In genomic region chr2:69483696-69484095, GRCh38 we compare ENCODE assay signal across 18 cellular contexts. TPM values are rescaled to one million over a fixed set of nuclear protein-coding genes. Genes with fewer than 3 reads are reported as not detected.
A peak's percentile ranks its signal among the peaks of the same experiment; 100 is the strongest.
DNase-seq lines count a peak whose midpoint lies in the region; ATAC-seq, FAIRE-seq and TF ChIP-seq lines count a peak whose summit lies in the region.
"Had no signal": no experiment of that assay in that cellular context is flagged by ENCODE, and none has a peak within 500 bp of the region (broad histone marks: within the 10 kb centered on the region; RNA-seq: fewer than 3 reads in every experiment).

No MANE protein-coding gene starts in this region.

- no peak overlapping the region for H3K27ac ChIP-seq in CD4-positive, alpha-beta T cell (ENCODE audit: low read depth, low read length)
- no peak overlapping the region for H3K27ac ChIP-seq in lung (ENCODE audit: low read depth in 1 of 2, low read length in 1 of 2)
- no peak overlapping the region for H3K27ac ChIP-seq in mesendoderm (ENCODE audit: low read depth, low read length)

- H3K9ac ChIP-seq in mesendoderm (ENCODE audit: low read length): no peak overlapping the region
- H3K9ac ChIP-seq: SK-N-SH had no signal

- intact Hi-C loops in CD4-positive, alpha-beta T cell (cut with DNase I, micrococcal nuclease): no loop called here

- no peak overlapping the region for H3K4me3 ChIP-seq in lung
- no peak overlapping the region for H3K4me3 ChIP-seq in mesendoderm (ENCODE audit: low read length)

- no peaks in the 10 kb centered on the region for H3K4me1 ChIP-seq in lung (ENCODE audit: control insufficient read depth in 2 of 2, insufficient read depth in 2 of 2, low read length in 2 of 2)
- H3K4me1 ChIP-seq in mesendoderm (ENCODE audit: control insufficient read depth, low read depth, low read length): no peaks in the 10 kb centered on the region

- H3K4me3 Mint-ChIP-seq in CD4-positive, alpha-beta T cell: no peak overlapping the region
- H3K4me3 Mint-ChIP-seq: B cell; dendritic cell treated with granulocyte-macrophage colony-stimulating factor and Interleukin-4, amounts not matched to agents 40 ng/mL and 50 ng/mL, for 4 days; stimulated activated memory B cell treated with anti-CD40 and anti-IgM and Interleukin-4, amounts not matched to agents 10 μg/mL and 1 μg/mL and 100 μg/mL, for 72 hours had no signal

- H3K79me2 ChIP-seq in mesendoderm (ENCODE audit: control insufficient read depth, insufficient read depth, low read length): no peaks in the 10 kb centered on the region

- H3K27ac Mint-ChIP-seq in CD4-positive, alpha-beta T cell: peak overlapping the region; percentile 43
- H3K27ac Mint-ChIP-seq: B cell; dendritic cell treated with granulocyte-macrophage colony-stimulating factor and Interleukin-4, amounts not matched to agents 40 ng/mL and 50 ng/mL, for 4 days; stimulated activated memory B cell treated with anti-CD40 and anti-IgM and Interleukin-4, amounts not matched to agents 10 μg/mL and 1 μg/mL and 100 μg/mL, for 72 hours had no signal

- no peak overlapping the region for H4K5ac ChIP-seq in mesendoderm (ENCODE audit: low read length)

- no peaks in the 10 kb centered on the region for H3K27me3 ChIP-seq in CD4-positive, alpha-beta T cell (ENCODE audit: control insufficient read depth, insufficient read depth, low read length)
- H3K27me3 ChIP-seq in lung (ENCODE audit: control insufficient read depth, insufficient read depth) (no peaks in the 10 kb centered on the region), mesendoderm (ENCODE audit: insufficient read depth, low read length, poor library complexity) (no peaks in the 10 kb centered on the region)

- H3K23ac ChIP-seq in mesendoderm (ENCODE audit: low read length): no peak overlapping the region

- no peak for TF ChIP-seq CTCF in CD4-positive, alpha-beta T cell (IDR thresholded peaks at IDR 0.05)
- TF ChIP-seq CTCF in lung (IDR thresholded peaks at IDR 0.05; ENCODE audit: control extremely low read depth, extremely low read depth): no peak

- H2BK5ac ChIP-seq in mesendoderm (ENCODE audit: low read length): no peak overlapping the region

- no peak overlapping the region for H2BK120ac ChIP-seq in mesendoderm (ENCODE audit: low read depth, low read length)

- no peaks in the 10 kb centered on the region for H3K9me3 ChIP-seq in CD4-positive, alpha-beta T cell (ENCODE audit: control insufficient read depth, low read length)
- H3K9me3 ChIP-seq in lung (ENCODE audit: control insufficient read depth in 2 of 2, insufficient read depth in 1 of 2, low read length in 1 of 2): no peaks in the 10 kb centered on the region
- H3K9me3 ChIP-seq: SK-N-SH had no signal

- POLR2A ChIA-PET in CD4-positive, alpha-beta T cell (lab: Charles Lee): no interaction called here

- H3K36me3 Mint-ChIP-seq in CD4-positive, alpha-beta T cell (ENCODE audit: low read depth): peaks cover 87% of the 10 kb centered on the region

- DNase-seq in CD4-positive, alpha-beta T cell: no peak
- DNase-seq in NCI-H1092 treated with DMSO at 0.1 percent for 48 hours (lab: John Stamatoyannopoulos, UW) (peak; percentile 66), RCC 7860 (ENCODE audit: low spot score) (peak; percentile 68), lung (ENCODE audit: low spot score) (no peak), islet precursor cell (no peak), mesendoderm (no peak)
- no peak for DNase-seq in effector CD4-positive, alpha-beta T cell
- DNase-seq: activated CD4-positive, CD25-positive, alpha-beta regulatory T cell; activated T-cell treated with anti-CD3 and anti-CD28 coated beads for 4 hours; GF-D8; NK-92 treated with Interleukin-12 subunit alpha and Interleukin-12 subunit beta, amount 100 ng/mL, for 24 hours; retina; SK-N-SH; stimulated activated CD4-positive, alpha-beta T cell treated with anti-CD3 and anti-CD28 coated beads, Interleukin-2, amount 100 ng/mL, for 48 hours had no signal

- H3K18ac ChIP-seq in mesendoderm (ENCODE audit: low read length): no peak overlapping the region

- FAIRE-seq in RCC 7860 (lab: Jason Lieb, UNC): peak; percentile 91

- no peak overlapping the region for H2BK15ac ChIP-seq in mesendoderm (replicated peaks; ENCODE audit: low read depth)

- H3K4me2 ChIP-seq in mesendoderm (ENCODE audit: low read length): no peak overlapping the region
- H3K4me2 ChIP-seq: SK-N-SH had no signal

- no peaks in the 10 kb centered on the region for H3K9me3 Mint-ChIP-seq in CD4-positive, alpha-beta T cell
- H3K9me3 Mint-ChIP-seq: dendritic cell treated with granulocyte-macrophage colony-stimulating factor and Interleukin-4, amounts not matched to agents 40 ng/mL and 50 ng/mL, for 4 days; stimulated activated memory B cell treated with anti-CD40 and anti-IgM and Interleukin-4, amounts not matched to agents 10 μg/mL and 1 μg/mL and 100 μg/mL, for 72 hours had no signal

- no peak overlapping the region for H3K4ac ChIP-seq in mesendoderm (ENCODE audit: low read depth, low read length)

- H2AK5ac ChIP-seq in mesendoderm (ENCODE audit: low read length): no peak overlapping the region

- no peak overlapping the region for H3K56ac ChIP-seq in mesendoderm (ENCODE audit: low read length)

- no peak overlapping the region for H4K8ac ChIP-seq in mesendoderm (ENCODE audit: low read depth, low read length)

- H3K4me1 Mint-ChIP-seq in CD4-positive, alpha-beta T cell (ENCODE audit: low read depth): peaks cover 29% of the 10 kb centered on the region

- WGBS in lung, 2 donors: 54 to 78% methylated on average over 3 of the region's 3 CpGs
- no CpG with 5 or more reads among the region's 3 CpGs for WGBS in mesendoderm (ENCODE audit: extremely low coverage, insufficient coverage, low lambda C conversion rate)

- ATAC-seq in CD4-positive, alpha-beta T cell (ENCODE audit: poor library complexity): no peak
- peak; percentile 34 for ATAC-seq in lung (ENCODE audit: insufficient read depth, low FRiP score)
- ATAC-seq in GM21529 (IDR thresholded peaks at IDR 0.05; ENCODE audit: unreplicated experiment): no peak
- ATAC-seq: stimulated activated memory B cell treated with anti-CD40 and anti-IgM and Interleukin-4, amounts not matched to agents 10 μg/mL and 1 μg/mL and 100 μg/mL, for 72 hours had no signal

- CTCF ChIA-PET in CD4-positive, alpha-beta T cell (lab: Charles Lee): interaction anchor here (0.6 kb wide), 1 partner anchor 119 kb away, joined by 3 read pairs; no protein-coding TSS in a partner anchor

- H3K36me3 ChIP-seq in lung (ENCODE audit: control insufficient read depth in 2 of 2, insufficient read depth in 2 of 2, low read length in 2 of 2): peaks cover 4 to 6% of the 10 kb centered on the region in 2 donors
- no peaks in the 10 kb centered on the region for H3K36me3 ChIP-seq in mesendoderm (ENCODE audit: control insufficient read depth, insufficient read depth, low read length)

- no peaks in the 10 kb centered on the region for H3K27me3 Mint-ChIP-seq in CD4-positive, alpha-beta T cell
- H3K27me3 Mint-ChIP-seq: dendritic cell treated with granulocyte-macrophage colony-stimulating factor and Interleukin-4, amounts not matched to agents 40 ng/mL and 50 ng/mL, for 4 days had no signal

- no peaks in the 10 kb centered on the region for H3K79me1 ChIP-seq in mesendoderm (ENCODE audit: low read length)

RNA-seq across cellular contexts. Expression of gene NFU1, which starts 46.5 kb away (rescaled TPM):
- total RNA-seq in CD4-positive, alpha-beta T cell: 10 to 100 TPM; 18.5 to 22.2 TPM
- 10 to 100 TPM; 32.0 to 32.2 TPM for total RNA-seq in lung
- polyA plus RNA-seq in lung: 10 to 100 TPM; 28.6 to 49.0 TPM
- 96.6 TPM for polyA plus RNA-seq in mesendoderm (2013, experiment 1 of 2)
- 97.0 TPM for polyA plus RNA-seq in mesendoderm (2013, experiment 2 of 2)

Comparison
In these comparisons a context has a peak if more than half of its experiments do, and no peak if none do; other contexts are left out.
1. DNase-seq: peak in NCI-H1092 treated with DMSO at 0.1 percent for 48 hours (single experiment) and RCC 7860 (single experiment); none in CD4-positive, alpha-beta T cell (0 of 10), lung (single experiment), islet precursor cell (single experiment), effector CD4-positive, alpha-beta T cell (single experiment) and mesendoderm (single experiment).